21 cellular contexts compared by ENCODE assay signal in genomic region chr16:78984887-78985464, GRCh38.
DNase-seq lines count a peak whose midpoint lies in the region; ATAC-seq and TF ChIP-seq lines count a peak whose summit lies in the region.
"Had no signal": no experiment of that assay in that cellular context is flagged by ENCODE, and none has a peak within 500 bp of the region (broad histone marks: within the 10 kb centered on the region; RNA-seq: fewer than 3 reads in every experiment).

No MANE protein-coding gene starts in this region.

- no peak overlapping the region for H3K4me3 Mint-ChIP-seq in activated CD8-positive, alpha-beta memory T cell treated with anti-CD3 and anti-CD28 coated beads, Interleukin-2, amount 10 ng/mL, durations not matched to agents 7 days and 5 days
- H3K4me3 Mint-ChIP-seq: stimulated activated naive CD8-positive, alpha-beta T cell treated with anti-CD3 and anti-CD28 coated beads, Interleukin-15, amount 100 ng/mL, for 72 hours had no signal

- CTCF ChIA-PET in activated CD8-positive, alpha-beta memory T cell treated with anti-CD3 and anti-CD28 coated beads, Interleukin-2, amount 10 ng/mL, durations not matched to agents 7 days and 5 days (lab: Charles Lee): interaction anchor here (0.9 kb wide), 1 partner anchor 8 kb away, joined by 3 read pairs; no protein-coding TSS in a partner anchor

- TF ChIP-seq EP300 in suprapubic skin (IDR thresholded peaks at IDR 0.05): no peak

- peak overlapping the region; percentile 30 for H3K27ac ChIP-seq in suprapubic skin
- H3K27ac ChIP-seq in spleen: no peak overlapping the region
- H3K27ac ChIP-seq: A549, C4-2B, prostate gland, vagina had no signal

- H3K27ac Mint-ChIP-seq in activated CD8-positive, alpha-beta memory T cell treated with anti-CD3 and anti-CD28 coated beads, Interleukin-2, amount 10 ng/mL, durations not matched to agents 7 days and 5 days: no peak overlapping the region
- H3K27ac Mint-ChIP-seq: stimulated activated naive CD8-positive, alpha-beta T cell treated with anti-CD3 and anti-CD28 coated beads, Interleukin-15, amount 100 ng/mL, for 72 hours had no signal

- no peaks in the 10 kb centered on the region for H3K9me3 ChIP-seq in suprapubic skin
- H3K9me3 ChIP-seq in spleen: peaks cover 0 to 7% (median 5%) of the 10 kb centered on the region in 8 donors
- H3K9me3 ChIP-seq: A549, prostate gland, vagina had no signal

- no peak for TF ChIP-seq POLR2A in suprapubic skin (IDR thresholded peaks at IDR 0.05)
- no peak for TF ChIP-seq POLR2A in spleen (IDR thresholded peaks at IDR 0.05)

- no peaks in the 10 kb centered on the region for H3K27me3 Mint-ChIP-seq in activated CD8-positive, alpha-beta memory T cell treated with anti-CD3 and anti-CD28 coated beads, Interleukin-2, amount 10 ng/mL, durations not matched to agents 7 days and 5 days
- H3K27me3 Mint-ChIP-seq: stimulated activated naive CD8-positive, alpha-beta T cell treated with anti-CD3 and anti-CD28 coated beads, Interleukin-15, amount 100 ng/mL, for 72 hours had no signal

- intact Hi-C loops in Right ventricle myocardium inferior (cut with DNase I) (loop anchor here (10.0 kb wide), 1 partner anchor 140 kb away; no protein-coding TSS in a partner anchor), cardiac septum (cut with DNase I) (no loop called here), left cardiac atrium (cut with DNase I) (no loop called here), spleen (cut with DNase I; ENCODE audit: low total_unique reads) (no loop called here)

- 68% methylated on average over 12 of the region's 12 CpGs for WGBS in suprapubic skin
- WGBS in spleen, 5 donors: 42 to 59% (median 44%) methylated on average over 10 to 12 of the region's 12 CpGs

- H3K27me3 ChIP-seq in suprapubic skin (no peaks in the 10 kb centered on the region), spleen (replicated peaks in 1 of 7) (no peaks in the 10 kb centered on the region)
- H3K27me3 ChIP-seq: vagina had no signal

- no peaks in the 10 kb centered on the region for H3K4me1 Mint-ChIP-seq in activated CD8-positive, alpha-beta memory T cell treated with anti-CD3 and anti-CD28 coated beads, Interleukin-2, amount 10 ng/mL, durations not matched to agents 7 days and 5 days
- H3K4me1 Mint-ChIP-seq: stimulated activated naive CD8-positive, alpha-beta T cell treated with anti-CD3 and anti-CD28 coated beads, Interleukin-15, amount 100 ng/mL, for 72 hours had no signal

- TF ChIP-seq CTCF in suprapubic skin (IDR thresholded peaks at IDR 0.05): no peak
- TF ChIP-seq CTCF in spleen (IDR thresholded peaks at IDR 0.05 in 8 of 11, conservative IDR thresholded peaks at IDR 0.05 in 3 of 11): no peak

- H3K36me3 ChIP-seq in suprapubic skin (no peaks in the 10 kb centered on the region), spleen (no peaks in the 10 kb centered on the region)
- H3K36me3 ChIP-seq: prostate gland, vagina had no signal

- H3K9me3 Mint-ChIP-seq in activated CD8-positive, alpha-beta memory T cell treated with anti-CD3 and anti-CD28 coated beads, Interleukin-2, amount 10 ng/mL, durations not matched to agents 7 days and 5 days (ENCODE audit: low read depth): no peaks in the 10 kb centered on the region

- H3K4me3 ChIP-seq in suprapubic skin (no peak overlapping the region), spleen (no peak overlapping the region)
- H3K4me3 ChIP-seq: A549, prostate gland, vagina had no signal

- peaks cover 4% of the 10 kb centered on the region for H3K4me1 ChIP-seq in suprapubic skin
- H3K4me1 ChIP-seq in spleen: peaks cover 0 to 5% (median 0%) of the 10 kb centered on the region in 6 donors
- H3K4me1 ChIP-seq: A549, prostate gland had no signal

- ATAC-seq in Right ventricle myocardium inferior (peak; percentile 96), left cardiac atrium (peak; percentile 92 to 93)
- no peak for ATAC-seq in activated CD8-positive, alpha-beta memory T cell treated with anti-CD3 and anti-CD28 coated beads, Interleukin-2, amount 10 ng/mL, durations not matched to agents 7 days and 5 days
- ATAC-seq: A549; stimulated activated naive CD8-positive, alpha-beta T cell treated with anti-CD3 and anti-CD28 coated beads, Interleukin-15, amount 100 ng/mL, for 72 hours had no signal

- DNase-seq in Right ventricle myocardium inferior (ENCODE audit: missing footprints): peak; percentile 71
- no peak for DNase-seq in cardiac septum (ENCODE audit: low spot score)
- peak; percentile 38 for DNase-seq in left cardiac atrium
- peak; percentile 63 for DNase-seq in mucosa of gallbladder (ENCODE audit: low spot score)
- no peak for DNase-seq in suprapubic skin (ENCODE audit: low spot score in 2 of 2)
- no peak for DNase-seq in activated CD8-positive, alpha-beta memory T cell treated with anti-CD3 and anti-CD28 coated beads, Interleukin-2, amount 10 ng/mL, durations not matched to agents 7 days and 5 days
- DNase-seq in activated T-cell treated with anti-CD3 and anti-CD28 coated beads, Interleukin-2, amount 50 U/mL, for 48 hours: no peak
- DNase-seq in spleen: no peak
- DNase-seq: activated CD4-positive, CD25-positive, alpha-beta regulatory T cell; activated effector memory CD4-positive, alpha-beta T cell treated with anti-CD3 and anti-CD28 coated beads, Interleukin-2, amount 50 U/mL, for 16 hours; central memory CD4-positive, alpha-beta T cell; DMS79; effector memory CD4-positive, alpha-beta T cell; kidney glomerular epithelial cell; NCI-H345; stimulated activated naive CD8-positive, alpha-beta T cell treated with anti-CD3 and anti-CD28 coated beads, Interleukin-15, amount 100 ng/mL, for 72 hours; T-helper 2 cell had no signal

- no peaks in the 10 kb centered on the region for H3K36me3 Mint-ChIP-seq in activated CD8-positive, alpha-beta memory T cell treated with anti-CD3 and anti-CD28 coated beads, Interleukin-2, amount 10 ng/mL, durations not matched to agents 7 days and 5 days

Comparison
In these comparisons a context has a peak if more than half of its experiments do, and no peak if none do; other contexts are left out.
1. DNase-seq: peak in Right ventricle myocardium inferior (single experiment), left cardiac atrium (single experiment) and mucosa of gallbladder (single experiment); none in cardiac septum (single experiment), suprapubic skin (0 of 2), activated CD8-positive, alpha-beta memory T cell treated with anti-CD3 and anti-CD28 coated beads, Interleukin-2, amount 10 ng/mL, durations not matched to agents 7 days and 5 days (single experiment), activated T-cell treated with anti-CD3 and anti-CD28 coated beads, Interleukin-2, amount 50 U/mL, for 48 hours (0 of 2) and spleen (single experiment).